ENCODE assay signal across 1 cellular context in genomic region chr22:40476341-40476740, GRCh38.
A peak's percentile ranks its signal among the peaks of the same experiment; 100 is the strongest.
TF ChIP-seq lines count a peak whose summit lies in the region.

No MANE protein-coding gene starts in this region.

TF ChIP-seq in K562, 482 proteins besides CTCF, POLR2A, EP300 and RAD21:
- peak; percentile 81 for TF ChIP-seq CEBPB (tag; IDR thresholded peaks at IDR 0.05)
- peak; percentile 43 for TF ChIP-seq ARID1B (IDR thresholded peaks at IDR 0.05)
- no peak for TF ChIP-seq KDM5B (IDR thresholded peaks at IDR 0.05; ENCODE audit: insufficient replicate concordance, low read depth, low read length)
- TF ChIP-seq NFE2 (IDR thresholded peaks at IDR 0.05; ENCODE audit: low read depth): peak; percentile 60
- no peak for TF ChIP-seq KDM4B (IDR thresholded peaks at IDR 0.05; ENCODE audit: borderline replicate concordance in 2 of 2, low read depth in 1 of 2)
- no peak for TF ChIP-seq ZNF707 (CRISPR knock-in tag; conservative IDR thresholded peaks at IDR 0.05)
- TF ChIP-seq MAFG (tag; conservative IDR thresholded peaks at IDR 0.05): peak; percentile 37; the same call in 1 of the 2 replicates
- no peak for TF ChIP-seq MLLT1 (IDR thresholded peaks at IDR 0.05)
- peak; percentile 15; the same call in 1 of the 2 replicates for TF ChIP-seq C11orf30 (IDR thresholded peaks at IDR 0.05; ENCODE audit: low read depth)
- TF ChIP-seq CEBPG (CRISPR knock-in tag; IDR thresholded peaks at IDR 0.05): no peak; the same call in 1 of the 2 replicates
- peak in 1 of 2 experiments; percentile 74; a peak in 3 of 4 replicates for TF ChIP-seq CEBPG (tag; conservative IDR thresholded peaks at IDR 0.05 in 1 of 2, IDR thresholded peaks at IDR 0.05 in 1 of 2)
- peak; percentile 59; the same call in 1 of the 2 replicates for TF ChIP-seq SMARCE1 (IDR thresholded peaks at IDR 0.05)
- TF ChIP-seq ZNF134 (CRISPR knock-in tag; conservative IDR thresholded peaks at IDR 0.05): no peak
- peak; percentile 56 for TF ChIP-seq DPF2 (IDR thresholded peaks at IDR 0.05)
- TF ChIP-seq ZNF561 (CRISPR knock-in tag; conservative IDR thresholded peaks at IDR 0.05): no peak
- TF ChIP-seq BMI1 (IDR thresholded peaks at IDR 0.05; ENCODE audit: low read length): no peak
- TF ChIP-seq HOXB6 (CRISPR knock-in tag; IDR thresholded peaks at IDR 0.05; ENCODE audit: borderline replicate concordance): no peak
- TF ChIP-seq ZNF77 (CRISPR knock-in tag; IDR thresholded peaks at IDR 0.05): no peak
- no peak for TF ChIP-seq ZFPM2 (CRISPR knock-in tag; IDR thresholded peaks at IDR 0.05)
- no peak for TF ChIP-seq E2F1 (CRISPR knock-in tag; IDR thresholded peaks at IDR 0.05)
